Comparison of ENCODE assay signal across 1 cellular context in genomic region chr5:5671823-5672222, GRCh38.
TF ChIP-seq lines count a peak whose summit lies in the region.

No MANE protein-coding gene starts in this region.

TF ChIP-seq in H1, 55 proteins besides CTCF, POLR2A, EP300 and RAD21:
- TF ChIP-seq TEAD4 (IDR thresholded peaks at IDR 0.05; ENCODE audit: low read depth, low read length) (peak; percentile 76), KDM1A (IDR thresholded peaks at IDR 0.05; ENCODE audit: borderline replicate concordance, low read length) (peak; percentile 52; the same call in 1 of the 2 replicates), TAF7 (optimal IDR thresholded peaks at IDR 0.05; ENCODE audit: borderline replicate concordance, low read depth, low read length) (no peak), ZNF274 (IDR thresholded peaks at IDR 0.05; ENCODE audit: borderline replicate concordance, extremely low read depth, low read length) (no peak), CEBPB (IDR thresholded peaks at IDR 0.05; ENCODE audit: low read depth, low read length) (peak; percentile 31; the same call in 1 of the 2 replicates), TCF12 (IDR thresholded peaks at IDR 0.05; ENCODE audit: low read depth, low read length) (0 out of 2 replicates have a peak, but pooled peaks have one; percentile 19), HDAC2 (IDR thresholded peaks at IDR 0.05; ENCODE audit: borderline replicate concordance in 1 of 2, low read depth in 2 of 2, low read length in 2 of 2) (0 out of 4 replicates have a peak, but pooled peaks of 1 of the 2 experiments have one; percentile 43), MAX (IDR thresholded peaks at IDR 0.05) (0 out of 2 replicates have a peak, but pooled peaks have one; percentile 17), USF2 (IDR thresholded peaks at IDR 0.05; ENCODE audit: low read length) (no peak), CREB1 (IDR thresholded peaks at IDR 0.05) (no peak), MAFK (IDR thresholded peaks at IDR 0.05; ENCODE audit: low read depth, low read length) (peak; percentile 28; the same call in 1 of the 2 replicates), YY1 (IDR thresholded peaks at IDR 0.05; ENCODE audit: low read depth, low read length) (no peak), SP2 (IDR thresholded peaks at IDR 0.05; ENCODE audit: low read length) (no peak), KDM4A (IDR thresholded peaks at IDR 0.05; ENCODE audit: low read depth, low read length, severe bottlenecking) (no peak), CHD2 (IDR thresholded peaks at IDR 0.05; ENCODE audit: low read length) (no peak), E2F6 (IDR thresholded peaks at IDR 0.05) (no peak)
TF ChIP-seq in H1: peak in this region for 7.
